ENCODE assay signal across 23 cellular contexts in genomic region chr1:197252981-197253380, GRCh38. TPM values are rescaled to one million over a fixed set of nuclear protein-coding genes. Genes with fewer than 3 reads are reported as not detected.
"Had no signal": no experiment of that assay in that cellular context is flagged by ENCODE, and none has a peak within 500 bp of the region (broad histone marks: within the 10 kb centered on the region; RNA-seq: fewer than 3 reads in every experiment).

No MANE protein-coding gene starts in this region.

- DNase-seq: activated CD4-positive, alpha-beta memory T cell treated with anti-CD3 and anti-CD28 coated beads, Interleukin-2, amount 10 ng/mL, durations not matched to agents 7 days and 5 days; activated CD4-positive, alpha-beta T cell treated with anti-CD3 and anti-CD28 coated beads for 36 hours; activated CD4-positive, alpha-beta T cell treated with anti-CD3 and anti-CD28 coated beads, Interleukin-2, amount 50 U/mL, for 1 hour; activated gamma-delta T cell treated with Interleukin-2 at 50 U/mL for 16 hours; activated naive CD4-positive, alpha-beta T cell treated with anti-CD3 and anti-CD28 coated beads, Interleukin-2, amount 10 ng/mL, durations not matched to agents 7 days and 5 days; activated naive CD8-positive, alpha-beta T cell treated with anti-CD3 and anti-CD28 coated beads for 36 hours; activated T-cell treated with anti-CD3 and anti-CD28 coated beads for 4 hours; activated T-cell treated with anti-CD3 and anti-CD28 coated beads, Interleukin-2, amount 50 U/mL, for 72 hours; brain microvascular endothelial cell; cerebellar nuclear complex; Kasumi-1; KBM-7; NCI-H146; NCI-H187 treated with DMSO at 0.1 percent for 48 hours; NCI-H2081 treated with DMSO at 0.1 percent for 48 hours; NCI-H446; SHP77; T-helper 9 cell had no signal

- H3K27me3 Mint-ChIP-seq: activated CD4-positive, alpha-beta memory T cell treated with anti-CD3 and anti-CD28 coated beads, Interleukin-2, amount 10 ng/mL, durations not matched to agents 7 days and 5 days; activated CD4-positive, alpha-beta T cell treated with anti-CD3 and anti-CD28 coated beads for 36 hours; activated naive CD4-positive, alpha-beta T cell treated with anti-CD3 and anti-CD28 coated beads, Interleukin-2, amount 10 ng/mL, durations not matched to agents 7 days and 5 days; activated naive CD8-positive, alpha-beta T cell treated with anti-CD3 and anti-CD28 coated beads for 36 hours had no signal

- H3K4me3 Mint-ChIP-seq: activated CD4-positive, alpha-beta memory T cell treated with anti-CD3 and anti-CD28 coated beads, Interleukin-2, amount 10 ng/mL, durations not matched to agents 7 days and 5 days; activated CD4-positive, alpha-beta T cell treated with anti-CD3 and anti-CD28 coated beads for 36 hours; activated naive CD4-positive, alpha-beta T cell treated with anti-CD3 and anti-CD28 coated beads, Interleukin-2, amount 10 ng/mL, durations not matched to agents 7 days and 5 days; activated naive CD8-positive, alpha-beta T cell treated with anti-CD3 and anti-CD28 coated beads for 36 hours; activated T-cell treated with anti-CD3 and anti-CD28 coated beads, Interleukin-2, amount 50 U/mL, for 72 hours; T-helper 1 cell treated with Interleukin-12 subunit alpha and Interleukin-12 subunit beta and Interleukin-4 antibody, amounts not matched to agents 30 μg/mL and 1 μg/mL, for 36 hours had no signal

- H3K27ac ChIP-seq: brain microvascular endothelial cell, SJSA1, VCaP had no signal

- H3K27me3 ChIP-seq: brain microvascular endothelial cell had no signal

- ATAC-seq: activated CD4-positive, alpha-beta T cell treated with anti-CD3 and anti-CD28 coated beads for 36 hours; activated T-cell treated with anti-CD3 and anti-CD28 coated beads, Interleukin-2, amount 50 U/mL, for 72 hours had no signal

- H3K4me3 ChIP-seq: SJSA1 had no signal

- H3K36me3 Mint-ChIP-seq: activated naive CD4-positive, alpha-beta T cell treated with anti-CD3 and anti-CD28 coated beads, Interleukin-2, amount 10 ng/mL, durations not matched to agents 7 days and 5 days; activated naive CD8-positive, alpha-beta T cell treated with anti-CD3 and anti-CD28 coated beads for 36 hours had no signal

- H3K27ac Mint-ChIP-seq: activated CD4-positive, alpha-beta memory T cell treated with anti-CD3 and anti-CD28 coated beads, Interleukin-2, amount 10 ng/mL, durations not matched to agents 7 days and 5 days; activated CD4-positive, alpha-beta T cell treated with anti-CD3 and anti-CD28 coated beads for 36 hours; activated naive CD4-positive, alpha-beta T cell treated with anti-CD3 and anti-CD28 coated beads, Interleukin-2, amount 10 ng/mL, durations not matched to agents 7 days and 5 days; activated naive CD8-positive, alpha-beta T cell treated with anti-CD3 and anti-CD28 coated beads for 36 hours; activated T-cell treated with anti-CD3 and anti-CD28 coated beads, Interleukin-2, amount 50 U/mL, for 72 hours; activated T-helper 2 cell treated with anti-CD3 and anti-CD28 coated beads, Interferon-gamma antibody, Interleukin-2, Interleukin-4, amounts not matched to agents 10 μg/mL and 5 μg/mL and 100 μg/mL, durations not matched to agents 14 hours and 24 hours and 36 hours; T-helper 1 cell treated with Interleukin-12 subunit alpha and Interleukin-12 subunit beta and Interleukin-4 antibody, amounts not matched to agents 30 μg/mL and 1 μg/mL, for 36 hours had no signal

- H3K9me3 Mint-ChIP-seq: activated CD4-positive, alpha-beta memory T cell treated with anti-CD3 and anti-CD28 coated beads, Interleukin-2, amount 10 ng/mL, durations not matched to agents 7 days and 5 days; activated naive CD4-positive, alpha-beta T cell treated with anti-CD3 and anti-CD28 coated beads, Interleukin-2, amount 10 ng/mL, durations not matched to agents 7 days and 5 days; activated naive CD8-positive, alpha-beta T cell treated with anti-CD3 and anti-CD28 coated beads for 36 hours; activated T-cell treated with anti-CD3 and anti-CD28 coated beads, Interleukin-2, amount 50 U/mL, for 72 hours; activated T-helper 2 cell treated with anti-CD3 and anti-CD28 coated beads, Interferon-gamma antibody, Interleukin-2, Interleukin-4, amounts not matched to agents 10 μg/mL and 5 μg/mL and 100 μg/mL, durations not matched to agents 14 hours and 24 hours and 36 hours; T-helper 1 cell treated with Interleukin-12 subunit alpha and Interleukin-12 subunit beta and Interleukin-4 antibody, amounts not matched to agents 30 μg/mL and 1 μg/mL, for 36 hours had no signal

- H3K36me3 ChIP-seq: brain microvascular endothelial cell, SJSA1 had no signal

- H3K4me1 ChIP-seq: SJSA1 had no signal

- H3K4me1 Mint-ChIP-seq: activated CD4-positive, alpha-beta memory T cell treated with anti-CD3 and anti-CD28 coated beads, Interleukin-2, amount 10 ng/mL, durations not matched to agents 7 days and 5 days; activated CD4-positive, alpha-beta T cell treated with anti-CD3 and anti-CD28 coated beads for 36 hours; activated naive CD4-positive, alpha-beta T cell treated with anti-CD3 and anti-CD28 coated beads, Interleukin-2, amount 10 ng/mL, durations not matched to agents 7 days and 5 days; activated naive CD8-positive, alpha-beta T cell treated with anti-CD3 and anti-CD28 coated beads for 36 hours had no signal

- H3K9me3 ChIP-seq: SJSA1 had no signal

RNA-seq across cellular contexts. Expression of gene CRB1, which starts 15.1 kb away (rescaled TPM):
- total RNA-seq: activated CD4-positive, alpha-beta memory T cell treated with anti-CD3 and anti-CD28 coated beads, Interleukin-2, amount 10 ng/mL, durations not matched to agents 7 days and 5 days; activated CD8-positive, alpha-beta memory T cell treated with anti-CD3 and anti-CD28 coated beads for 36 hours; activated naive CD8-positive, alpha-beta T cell treated with anti-CD3 and anti-CD28 coated beads for 36 hours; activated T-helper 2 cell treated with anti-CD3 and anti-CD28 coated beads, Interferon-gamma antibody, Interleukin-2, Interleukin-4, amounts not matched to agents 10 μg/mL and 5 μg/mL and 100 μg/mL, durations not matched to agents 14 hours and 24 hours and 36 hours had no signal
